ENCODE assay signal across 19 cellular contexts in genomic region chr12:9113296-9113986, GRCh38. TPM values are rescaled to one million over a fixed set of nuclear protein-coding genes. Genes with fewer than 3 reads are reported as not detected.
A peak's percentile ranks its signal among the peaks of the same experiment; 100 is the strongest.
DNase-seq lines count a peak whose midpoint lies in the region; ATAC-seq, FAIRE-seq and TF ChIP-seq lines count a peak whose summit lies in the region.
"Had no signal": no experiment of that assay in that cellular context is flagged by ENCODE, and none has a peak within 500 bp of the region (broad histone marks: within the 10 kb centered on the region; RNA-seq: fewer than 3 reads in every experiment).

No MANE protein-coding gene starts in this region.

- H2BK12ac ChIP-seq in H9 (ENCODE audit: insufficient read length, low read depth, low read length), result no peak overlapping the region

- no peak for ATAC-seq in effector memory CD8-positive, alpha-beta T cell (replicated peaks)
- ATAC-seq in HepG2 (no peak), GM18498 (IDR thresholded peaks at IDR 0.05; ENCODE audit: unreplicated experiment) (no peak)
- ATAC-seq: mucosa of descending colon had no signal

- POLR2A ChIA-PET in HepG2 (lab: Yijun Ruan, JAX), result interaction anchor here (0.7 to 6.9 kb wide), 10 partner anchors 9 to 48 kb away, joined by 3 to 129 read pairs (median 13); no protein-coding TSS in a partner anchor

- H2BK20ac ChIP-seq in H9 (ENCODE audit: low read depth, low read length, poor library complexity, severe bottlenecking), result no peak overlapping the region

- no peak overlapping the region for H4K91ac ChIP-seq in H9 (ENCODE audit: insufficient read length, low read depth, low read length)

- no peaks in the 10 kb centered on the region for H3K79me1 ChIP-seq in H9 (ENCODE audit: insufficient read depth, low read depth, low read length, poor library complexity, severe bottlenecking)

- no peak for TF ChIP-seq RAD21 in HepG2 (CRISPR knock-in tag; IDR thresholded peaks at IDR 0.05)

- H4K20me1 ChIP-seq in HepG2 (ENCODE audit: insufficient read depth, low read length) (peaks cover 35% of the 10 kb centered on the region), H9 (ENCODE audit: control insufficient read depth, insufficient read depth, insufficient read length) (no peaks in the 10 kb centered on the region)

- peak; percentile 26 for FAIRE-seq in HepG2 (lab: Jason Lieb, UNC)

- peaks cover 32 to 40% of the 10 kb centered on the region in 2 donors for H3K4me1 Mint-ChIP-seq in effector memory CD8-positive, alpha-beta T cell (ENCODE audit: low read depth in 2 of 2)
- peaks cover 16 to 18% of the 10 kb centered on the region in 2 experiments for H3K4me1 Mint-ChIP-seq in H9

- in situ Hi-C loops in HepG2 (cut with HindIII; ENCODE audit: extremely low pct_ligation_motif_present, low pct_unique_long_range_greater_than_20kb), result loop anchor here (10.0 kb wide), 1 partner anchor 161 kb away; no protein-coding TSS in a partner anchor

- H3K4me2 ChIP-seq in HepG2 (ENCODE audit: low read depth, low read length), result peak overlapping the region; percentile 89
- H3K4me2 ChIP-seq in H9 (ENCODE audit: insufficient read depth, insufficient read length, low read length), result no peak overlapping the region

- no peak overlapping the region for H4K8ac ChIP-seq in H9 (replicated peaks; ENCODE audit: insufficient read length, low read depth, low read length)

- H3K9ac ChIP-seq in HepG2 (ENCODE audit: insufficient read depth, low read depth, low read length), result peak overlapping the region; percentile 95
- H3K9ac ChIP-seq in H9 (ENCODE audit: extremely low read depth, insufficient read length, low read length), result no peak overlapping the region

- H3K18ac ChIP-seq in H9 (ENCODE audit: insufficient read length, low read depth, low read length), result no peak overlapping the region

- no peaks in the 10 kb centered on the region for H3K27me3 Mint-ChIP-seq in effector memory CD8-positive, alpha-beta T cell
- no peaks in the 10 kb centered on the region for H3K27me3 Mint-ChIP-seq in H9 (ENCODE audit: low read depth)

- intact Hi-C loops in HepG2 (cut with micrococcal nuclease; ENCODE audit: unreplicated experiment), result loop anchor here (10.0 kb wide), 2 partner anchors 141 to 171 kb away; no protein-coding TSS in a partner anchor
- intact Hi-C loops in sigmoid colon (cut with DNase I), result no loop called here

- TF ChIP-seq POLR2A in HepG2 (IDR thresholded peaks at IDR 0.05; ENCODE audit: insufficient read depth in 1 of 2, low read depth in 2 of 2, low read length in 2 of 2) (peak in 1 of 2 experiments; percentile 62; a peak in 2 of 4 replicates), sigmoid colon (IDR thresholded peaks at IDR 0.05) (no peak)

- CTCF ChIA-PET in HepG2 (lab: Yijun Ruan, JAX; ENCODE audit: low intra/inter-chr PET ratio, low total read pairs), result no interaction called here

- TF ChIP-seq CTCF in HepG2 (CRISPR knock-in tag; IDR thresholded peaks at IDR 0.05) (no peak), sigmoid colon (IDR thresholded peaks at IDR 0.05) (no peak), H9 (conservative IDR thresholded peaks at IDR 0.05) (no peak)

- H3K14ac ChIP-seq in H9 (ENCODE audit: insufficient read depth, low read length), result no peak overlapping the region

- no peak overlapping the region for H3T11ph ChIP-seq in H9 (ENCODE audit: low read length)

- H3K9me3 ChIP-seq in HepG2 (ENCODE audit: low read length) (no peaks in the 10 kb centered on the region), sigmoid colon (no peaks in the 10 kb centered on the region), H9 (ENCODE audit: control insufficient read depth, low read depth, low read length) (no peaks in the 10 kb centered on the region)
- H3K9me3 ChIP-seq: mucosa of descending colon had no signal

- H3K56ac ChIP-seq in H9 (ENCODE audit: insufficient read length, low read depth, low read length), result no peak overlapping the region

- H2AFZ ChIP-seq in HepG2 (ENCODE audit: low read length) (no peak overlapping the region), H9 (ENCODE audit: low read length) (no peak overlapping the region)

- no peak overlapping the region for H3K4ac ChIP-seq in H9 (ENCODE audit: low read depth, low read length)

- H3K36me3 ChIP-seq in HepG2 (replicated peaks in 1 of 2; ENCODE audit: control insufficient read depth in 1 of 2, insufficient read depth in 2 of 2, low read length in 2 of 2) (peaks cover 25 to 43% of the 10 kb centered on the region in 2 experiments), sigmoid colon (peaks cover 0 to 39% (median 21%) of the 10 kb centered on the region in 4 donors), urinary bladder (ENCODE audit: insufficient read depth) (peaks cover 2% of the 10 kb centered on the region)

- no peak for TF ChIP-seq EP300 in HepG2 (IDR thresholded peaks at IDR 0.05; ENCODE audit: low read depth in 2 of 2, low read length in 2 of 2)
- no peak for TF ChIP-seq EP300 in HepG2 (CRISPR knock-in tag; IDR thresholded peaks at IDR 0.05; ENCODE audit: borderline replicate concordance)
- no peak for TF ChIP-seq EP300 in sigmoid colon (IDR thresholded peaks at IDR 0.05)

- no peaks in the 10 kb centered on the region; a peak in 1 of 5 replicates for H3K27me3 ChIP-seq in HepG2 (ENCODE audit: control insufficient read depth in 1 of 2, insufficient read depth in 2 of 2, low read length in 2 of 2)
- no peaks in the 10 kb centered on the region for H3K27me3 ChIP-seq in sigmoid colon
- no peaks in the 10 kb centered on the region for H3K27me3 ChIP-seq in H9 (ENCODE audit: insufficient read depth, low read length)

- H3K79me2 ChIP-seq in HepG2 (ENCODE audit: insufficient read depth, low read length), result peaks cover 48% of the 10 kb centered on the region
- H3K79me2 ChIP-seq in H9 (ENCODE audit: insufficient read depth, low read length), result no peaks in the 10 kb centered on the region

- BruUV-seq in HepG2 (replicated peaks; lab: Mats Ljungman, UMichigan), result no TSS peak

- H3K9me3 Mint-ChIP-seq in effector memory CD8-positive, alpha-beta T cell, result no peaks in the 10 kb centered on the region
- H3K9me3 Mint-ChIP-seq in H9, result no peaks in the 10 kb centered on the region

- peak overlapping the region; percentile 19 to 75 for H3K27ac Mint-ChIP-seq in effector memory CD8-positive, alpha-beta T cell
- H3K27ac Mint-ChIP-seq in H9, result no peak overlapping the region
- H3K27ac Mint-ChIP-seq: B cell had no signal

- 55% methylated on average over 7 of the region's 7 CpGs for WGBS in HepG2 (ENCODE audit: low lambda C conversion rate)
- WGBS in sigmoid colon, 2 donors, result 73 to 82% methylated on average over 7 of the region's 7 CpGs
- 56% methylated on average over 7 of the region's 7 CpGs for WGBS in urinary bladder
- WGBS in H9 (ENCODE audit: extremely low coverage, insufficient read length, low lambda C conversion rate), result no CpG with 5 or more reads among the region's 7 CpGs

- peaks cover 17% of the 10 kb centered on the region for H3K36me3 Mint-ChIP-seq in effector memory CD8-positive, alpha-beta T cell (ENCODE audit: insufficient read depth)
- no peaks in the 10 kb centered on the region for H3K36me3 Mint-ChIP-seq in H9 (ENCODE audit: insufficient read depth in 1 of 3, low read depth in 3 of 3)

- no peak overlapping the region for H2BK120ac ChIP-seq in H9 (ENCODE audit: low read depth, low read length, poor library complexity, severe bottlenecking)

- H4K5ac ChIP-seq in H9 (ENCODE audit: insufficient read length, low read depth, low read length), result no peak overlapping the region

- DNase-seq in effector memory CD8-positive, alpha-beta T cell, result no peak
- no peak for DNase-seq in HepG2 (ENCODE audit: low spot score)
- DNase-seq in sigmoid colon, result no peak
- DNase-seq in H9, result no peak
- no peak for DNase-seq in NCI-H1417 (lab: John Stamatoyannopoulos, UW)
- DNase-seq: activated CD8-positive, alpha-beta memory T cell treated with anti-CD3 and anti-CD28 coated beads, Interleukin-2, amount 50 U/mL, for 48 hours; activated gamma-delta T cell treated with Interleukin-2 at 50 U/mL for 16 hours; caudate nucleus; COR-L47; DND-41; HCEC 1CT; mucosa of descending colon; NCI-H1436; NCI-H2171 treated with DMSO at 0.1 percent for 48 hours; stimulated activated CD4-positive, alpha-beta T cell treated with anti-CD3 and anti-CD28 coated beads, Interleukin-2, amount 100 ng/mL, for 48 hours had no signal

- peak overlapping the region; percentile 77 to 98 (median 81) for H3K4me3 ChIP-seq in HepG2 (replicated peaks in 1 of 3; ENCODE audit: insufficient read depth in 1 of 3, low read depth in 2 of 3, low read length in 3 of 3)
- H3K4me3 ChIP-seq in sigmoid colon, result peak overlapping the region; percentile 5 to 49 (median 24)
- H3K4me3 ChIP-seq in urinary bladder (ENCODE audit: low read depth, low read length), result peak overlapping the region; percentile 49
- H3K4me3 ChIP-seq: mucosa of descending colon had no signal

- H3K27ac ChIP-seq in HepG2 (ENCODE audit: extremely low read length, insufficient read depth, low read length) (peak overlapping the region; percentile 90), sigmoid colon (peak overlapping the region; percentile 46 to 83 (median 69)), urinary bladder (ENCODE audit: low read depth) (no peak overlapping the region), H9 (ENCODE audit: insufficient read length, low read depth, low read length) (no peak overlapping the region)

- H2BK5ac ChIP-seq in H9 (ENCODE audit: insufficient read length, low read length), result no peak overlapping the region

- no peak overlapping the region for H2AK5ac ChIP-seq in H9 (ENCODE audit: insufficient read length, low read length)

- H3K4me3 Mint-ChIP-seq in effector memory CD8-positive, alpha-beta T cell, result no peak overlapping the region
- no peak overlapping the region for H3K4me3 Mint-ChIP-seq in H9
- H3K4me3 Mint-ChIP-seq: B cell had no signal

- H3K4me1 ChIP-seq in HepG2 (ENCODE audit: insufficient read depth, low read length), result peaks cover 67% of the 10 kb centered on the region
- H3K4me1 ChIP-seq in sigmoid colon, result peaks cover 0 to 36% (median 24%) of the 10 kb centered on the region in 4 donors
- no peaks in the 10 kb centered on the region for H3K4me1 ChIP-seq in urinary bladder (ENCODE audit: insufficient read depth)
- peaks cover 4% of the 10 kb centered on the region; the same call in 1 of the 2 replicates for H3K4me1 ChIP-seq in H9 (ENCODE audit: insufficient read depth, low read length)

- no peak overlapping the region for H2BK15ac ChIP-seq in H9 (ENCODE audit: low read depth, low read length)

- H3K23ac ChIP-seq in H9 (ENCODE audit: insufficient read length, low read depth, low read length), result no peak overlapping the region

- no peaks in the 10 kb centered on the region for H3K23me2 ChIP-seq in H9 (ENCODE audit: insufficient read length, low read depth, low read length, poor library complexity, severe bottlenecking)

RNA-seq across cellular contexts. Expression of gene A2M, which starts 2.3 kb away (rescaled TPM):
- total RNA-seq in HepG2 (2016; rRNA removed; fragmentation: Illumina TruSeq; extraction: Trizol), result 1,675 and 2,807 TPM in 2 replicates
- total RNA-seq in HepG2 (2016; cell fraction: cytosol; rRNA removed; fragmentation: Illumina TruSeq; extraction: Trizol; ENCODE audit: low read depth), result 234 and 270 TPM in 2 replicates
- total RNA-seq in HepG2 (2016; cell fraction: insoluble cytoplasmic fraction; rRNA removed; fragmentation: Illumina TruSeq; extraction: Trizol), result 1,476 and 2,691 TPM in 2 replicates
- 813 and 957 TPM in 2 replicates for total RNA-seq in HepG2 (2016; cell fraction: membrane; rRNA removed; fragmentation: Illumina TruSeq; extraction: Trizol)
- 2,507 and 2,973 TPM in 2 replicates for total RNA-seq in HepG2 (2016; cell fraction: nucleus; rRNA removed; fragmentation: Illumina TruSeq; extraction: Trizol)
- 6,551 and 8,760 TPM in 2 replicates for polyA plus RNA-seq in HepG2 (2011; rRNA removed)
- 4,485 and 9,624 TPM in 2 replicates for polyA plus RNA-seq in HepG2 (2011; cell fraction: cytosol; rRNA removed)
- 2,489 and 3,325 TPM in 2 replicates for polyA plus RNA-seq in HepG2 (2011; cell fraction: nucleus; rRNA removed)
- 4,336 and 6,335 TPM in 2 replicates for polyA plus RNA-seq in HepG2 (2012)
- polyA plus RNA-seq in HepG2 (2016; cell fraction: cytosol; fragmentation: Illumina TruSeq; extraction: Trizol; ENCODE audit: low read depth), result 214 and 262 TPM in 2 replicates
- polyA plus RNA-seq in HepG2 (2016; cell fraction: insoluble cytoplasmic fraction; fragmentation: Illumina TruSeq; extraction: Trizol; ENCODE audit: low read depth), result 1,149 and 1,250 TPM in 2 replicates
- polyA plus RNA-seq in HepG2 (2016; cell fraction: membrane; fragmentation: Illumina TruSeq; extraction: Trizol; ENCODE audit: low read depth), result 465 and 618 TPM in 2 replicates
- polyA plus RNA-seq in HepG2 (2016; cell fraction: nucleus; fragmentation: Illumina TruSeq; extraction: Trizol; ENCODE audit: insufficient read depth, low read depth), result 2,564 and 2,683 TPM in 2 replicates
- polyA minus RNA-seq in HepG2 (2011; rRNA and poly(A)+ RNA removed; ENCODE audit: low replicate concordance), result 3.9 and 4,519 TPM in 2 replicates
- 3,071 and 7,219 TPM in 2 replicates for polyA minus RNA-seq in HepG2 (2011; cell fraction: cytosol; rRNA and poly(A)+ RNA removed)
- 2,321 and 4,395 TPM in 2 replicates for polyA minus RNA-seq in HepG2 (2011; cell fraction: nucleus; rRNA and poly(A)+ RNA removed)
- 100 to 1,000 TPM; 195 to 296 (median 253) TPM for total RNA-seq in sigmoid colon
- 10 to 100 TPM; 34.2 to 60.7 (median 55.3) TPM for polyA plus RNA-seq in sigmoid colon
- total RNA-seq in urinary bladder, result 428 TPM
- 990 TPM for polyA plus RNA-seq in urinary bladder
- 0.94 and 1.2 TPM in 2 replicates for total RNA-seq in H9 (2021)
- total RNA-seq: B cell; T-helper 1 cell treated with Interleukin-12 subunit alpha and Interleukin-12 subunit beta and Interleukin-4 antibody, amounts not matched to agents 30 ng/mL and 1 ng/mL, for 36 hours had no signal

Comparison
In these comparisons a context has a peak if more than half of its experiments do, and no peak if none do; other contexts are left out.
1. H3K27ac Mint-ChIP-seq: peak in effector memory CD8-positive, alpha-beta T cell (2 of 2); none in H9 (0 of 3).
2. H3K27ac ChIP-seq: peak in HepG2 (single experiment) and sigmoid colon (4 of 4); none in urinary bladder (single experiment) and H9 (single experiment).
3. H3K4me3 ChIP-seq: peak in every context shown above with its lines; median percentile 81 in HepG2; 49 in urinary bladder; 24 in sigmoid colon.
4. RNA of gene A2M, which starts 2.3 kb away (total RNA-seq): 234 to 2,973 TPM in HepG2, 428 TPM in urinary bladder (single experiment) and 195 to 296 TPM in sigmoid colon; 0.94 to 1.2 TPM in H9; every median in the first group is over 10 times any median in the second.